Comparison of ENCODE assay signal across 6 cellular contexts in the genomic region with DNA sequence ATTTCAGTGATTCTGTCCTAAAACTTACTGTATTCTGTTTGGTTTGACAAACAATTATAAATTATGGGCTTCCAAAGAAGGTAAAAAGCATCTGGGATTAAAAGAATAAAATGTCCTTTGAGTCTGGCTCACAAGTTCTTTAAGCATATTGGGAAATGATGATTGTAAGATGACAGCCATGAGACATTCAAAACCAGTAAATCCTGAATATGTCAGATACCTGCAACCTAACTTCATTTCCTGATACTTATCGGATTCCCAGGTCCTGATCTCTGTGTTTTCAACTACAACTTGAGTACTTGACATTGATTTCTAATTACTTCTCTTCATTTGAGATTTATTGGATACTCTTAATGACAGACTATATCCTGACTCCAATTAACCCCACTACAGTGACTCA.
"Had no signal": no experiment of that assay in that cellular context is flagged by ENCODE, and none has a peak within 500 bp of the region (broad histone marks: within the 10 kb centered on the region; RNA-seq: fewer than 3 reads in every experiment).

No MANE protein-coding gene starts in this region.

- ATAC-seq: HepG2, K562 had no signal

- H3K4me3 ChIP-seq: K562 had no signal

- H3K4me3 Mint-ChIP-seq: IgD-negative memory B cell had no signal

- H3K4me1 Mint-ChIP-seq: IgD-negative memory B cell had no signal

- H3K27ac Mint-ChIP-seq: IgD-negative memory B cell had no signal

- H3K27ac ChIP-seq: HL-60 had no signal

- H3K36me3 Mint-ChIP-seq: IgD-negative memory B cell had no signal

- DNase-seq: IMR-90, KBM-7 had no signal

- H3K27me3 Mint-ChIP-seq: IgD-negative memory B cell had no signal
